8 cellular contexts compared by ENCODE assay signal in genomic region chr6:158793432-158793831, GRCh38. TPM values are rescaled to one million over a fixed set of nuclear protein-coding genes. Genes with fewer than 3 reads are reported as not detected.
DNase-seq lines count a peak whose midpoint lies in the region; TF ChIP-seq lines count a peak whose summit lies in the region.

No MANE protein-coding gene starts in this region.

- no peaks in the 10 kb centered on the region for H3K9me3 ChIP-seq in osteoblast (ENCODE audit: low read depth, low read length)

- H3K27ac Mint-ChIP-seq in activated T-cell treated with anti-CD3 and anti-CD28 coated beads, Interleukin-2, amount 50 U/mL, for 24 hours, result peak overlapping the region; percentile 78

- H4K20me1 ChIP-seq in osteoblast (ENCODE audit: insufficient read depth, low read length), result no peaks in the 10 kb centered on the region

- no peak for DNase-seq in activated T-cell treated with anti-CD3 and anti-CD28 coated beads, Interleukin-2, amount 50 U/mL, for 24 hours
- DNase-seq in activated T-cell treated with anti-CD3 and anti-CD28 coated beads for 4 hours (no peak), HCEC 1CT (peak; percentile 56), NCI-H69 (lab: John Stamatoyannopoulos, UW) (peak; percentile 68), dorsolateral prefrontal cortex (no peak), osteoblast (ENCODE audit: insufficient read length, low spot score, missing footprints) (peak; percentile 88), SK-N-DZ (ENCODE audit: low spot score) (no peak), NCI-H2227 treated with DMSO at 0.1 percent for 48 hours (lab: John Stamatoyannopoulos, UW) (no peak)

- TF ChIP-seq CTCF in dorsolateral prefrontal cortex (IDR thresholded peaks at IDR 0.05 in 54 of 56, conservative IDR thresholded peaks at IDR 0.05 in 2 of 56; ENCODE audit: low read depth in 1 of 56, partially characterized antibody in 56 of 56), result peak in 31 of 56 donors; percentile 6 to 51 (median 23)
- TF ChIP-seq CTCF in osteoblast (IDR thresholded peaks at IDR 0.05; ENCODE audit: extremely low read depth, low read depth, low read length), result peak; percentile 63

- peaks cover 0 to under 1% (median 0%) of the 10 kb centered on the region in 45 donors for H3K27me3 ChIP-seq in dorsolateral prefrontal cortex
- H3K27me3 ChIP-seq in osteoblast (ENCODE audit: insufficient read depth, low read length), result no peaks in the 10 kb centered on the region

- H3K27ac ChIP-seq in dorsolateral prefrontal cortex, result no peak overlapping the region
- H3K27ac ChIP-seq in osteoblast (ENCODE audit: low read depth, low read length), result no peak overlapping the region

- peaks cover 82% of the 10 kb centered on the region for H3K36me3 Mint-ChIP-seq in activated T-cell treated with anti-CD3 and anti-CD28 coated beads, Interleukin-2, amount 50 U/mL, for 24 hours (ENCODE audit: low read depth)

- H3K79me2 ChIP-seq in osteoblast (ENCODE audit: insufficient read depth, low read length), result peaks cover 89% of the 10 kb centered on the region

- no peak overlapping the region for H3K4me2 ChIP-seq in osteoblast (ENCODE audit: insufficient read depth, low read length)

- H3K4me3 ChIP-seq in dorsolateral prefrontal cortex (no peak overlapping the region), osteoblast (ENCODE audit: insufficient read depth, low read length) (no peak overlapping the region)

- H3K4me3 Mint-ChIP-seq in activated T-cell treated with anti-CD3 and anti-CD28 coated beads, Interleukin-2, amount 50 U/mL, for 24 hours, result peak overlapping the region; percentile 20

- intact Hi-C loops in dorsolateral prefrontal cortex (cut with DNase I), result no loop called here

- peaks cover 94% of the 10 kb centered on the region for H3K4me1 Mint-ChIP-seq in activated T-cell treated with anti-CD3 and anti-CD28 coated beads, Interleukin-2, amount 50 U/mL, for 24 hours (ENCODE audit: low read depth)

- no peaks in the 10 kb centered on the region for H3K27me3 Mint-ChIP-seq in activated T-cell treated with anti-CD3 and anti-CD28 coated beads, Interleukin-2, amount 50 U/mL, for 24 hours

- no peak overlapping the region for H2AFZ ChIP-seq in osteoblast (ENCODE audit: low read length)

- peaks cover 16% of the 10 kb centered on the region for H3K4me1 ChIP-seq in osteoblast (ENCODE audit: insufficient read depth, low read length)

- H3K36me3 ChIP-seq in osteoblast (ENCODE audit: insufficient read depth, low read length), result peaks cover 4% of the 10 kb centered on the region

- H3K9me3 Mint-ChIP-seq in activated T-cell treated with anti-CD3 and anti-CD28 coated beads, Interleukin-2, amount 50 U/mL, for 24 hours, result no peaks in the 10 kb centered on the region

RNA-seq across cellular contexts. Expression of gene EZR, which starts 25.7 kb away (rescaled TPM):
- total RNA-seq in dorsolateral prefrontal cortex, result 100 to 1,000 TPM in 20 of 120 experiments, 10 to 100 TPM in 100; 41.2 to 336 (median 78.7) TPM
- 69.8 and 89.4 TPM in 2 replicates for total RNA-seq in osteoblast
- polyA plus RNA-seq in SK-N-DZ (2014; cell fraction: cytosol; rRNA removed), result 46.2 and 51.6 TPM in 2 replicates
- 31.1 and 33.2 TPM in 2 replicates for polyA plus RNA-seq in SK-N-DZ (2014; cell fraction: nucleus; rRNA removed)

Comparison
In these comparisons a context has a peak if more than half of its experiments do, and no peak if none do; other contexts are left out.
1. DNase-seq: peak in HCEC 1CT (single experiment), NCI-H69 (single experiment) and osteoblast (single experiment); none in activated T-cell treated with anti-CD3 and anti-CD28 coated beads, Interleukin-2, amount 50 U/mL, for 24 hours (single experiment), activated T-cell treated with anti-CD3 and anti-CD28 coated beads for 4 hours (single experiment), dorsolateral prefrontal cortex (0 of 10), SK-N-DZ (single experiment) and NCI-H2227 treated with DMSO at 0.1 percent for 48 hours (single experiment).